Comparison of ENCODE assay signal across 2 cellular contexts in genomic region chr17:36741019-36741902, GRCh38.
TF ChIP-seq lines count a peak whose summit lies in the region.

No MANE protein-coding gene starts in this region.

TF ChIP-seq in HEK293, 187 proteins besides CTCF, POLR2A, EP300 and RAD21 (continued from another document and continues in another):
- peak; percentile 99 for TF ChIP-seq ZFHX2 (tag by site-specific recombination; conservative IDR thresholded peaks at IDR 0.05)
- no peak for TF ChIP-seq ZNF169 (tag by site-specific recombination; IDR thresholded peaks at IDR 0.05)
- no peak for TF ChIP-seq ZBTB11 (tag by site-specific recombination; conservative IDR thresholded peaks at IDR 0.05; ENCODE audit: low read depth)
- TF ChIP-seq ZNF18 (tag by site-specific recombination; IDR thresholded peaks at IDR 0.05), result no peak; the same call in 1 of the 2 replicates
- no peak for TF ChIP-seq ZNF26 (tag by site-specific recombination; IDR thresholded peaks at IDR 0.05)
- no peak; the same call in 1 of the 2 replicates for TF ChIP-seq ZNF16 (tag by site-specific recombination; IDR thresholded peaks at IDR 0.05; ENCODE audit: low read depth)
- TF ChIP-seq TCF7L2 (IDR thresholded peaks at IDR 0.05; ENCODE audit: borderline replicate concordance, low read depth, low read length), result no peak
- TF ChIP-seq MYNN (tag by site-specific recombination; IDR thresholded peaks at IDR 0.05; ENCODE audit: borderline replicate concordance), result no peak
- TF ChIP-seq INSM2 (tag by site-specific recombination; IDR thresholded peaks at IDR 0.05), result no peak
- TF ChIP-seq ZNF580 (tag by site-specific recombination; IDR thresholded peaks at IDR 0.05), result no peak
- TF ChIP-seq KLF16 (tag by site-specific recombination; IDR thresholded peaks at IDR 0.05), result no peak
- TF ChIP-seq ZNF155 (tag by site-specific recombination; IDR thresholded peaks at IDR 0.05), result no peak
- TF ChIP-seq YY2 (tag by site-specific recombination; IDR thresholded peaks at IDR 0.05), result peak; percentile 37; the same call in 1 of the 2 replicates
- 0 out of 2 replicates have a peak, but pooled peaks have one; percentile 16 for TF ChIP-seq ZBTB20 (tag by site-specific recombination; IDR thresholded peaks at IDR 0.05)
- no peak for TF ChIP-seq ZNF792 (tag by site-specific recombination; IDR thresholded peaks at IDR 0.05)
- TF ChIP-seq ZNF747 (tag by site-specific recombination; IDR thresholded peaks at IDR 0.05), result no peak
- no peak for TF ChIP-seq HOXD13 (CRISPR knock-in tag; IDR thresholded peaks at IDR 0.05; ENCODE audit: borderline replicate concordance)
- TF ChIP-seq ZNF324 (tag by site-specific recombination; IDR thresholded peaks at IDR 0.05), result no peak
- TF ChIP-seq GLIS1 (tag by site-specific recombination; IDR thresholded peaks at IDR 0.05), result no peak
- TF ChIP-seq ZBTB21 (tag by site-specific recombination; IDR thresholded peaks at IDR 0.05), result no peak
- TF ChIP-seq BCL11A (tag by site-specific recombination; IDR thresholded peaks at IDR 0.05; ENCODE audit: low read depth), result no peak
- no peak for TF ChIP-seq ZSCAN30 (tag by site-specific recombination; IDR thresholded peaks at IDR 0.05)

TF ChIP-seq in K562, 482 proteins besides CTCF, POLR2A, EP300 and RAD21 (continued from another document):
- TF ChIP-seq ZNF740 (CRISPR knock-in tag; IDR thresholded peaks at IDR 0.05) (no peak), ZNF740 (tag; IDR thresholded peaks at IDR 0.05) (no peak), ATF6 (CRISPR knock-in tag; IDR thresholded peaks at IDR 0.05) (no peak), ELF4 (CRISPR knock-in tag; IDR thresholded peaks at IDR 0.05) (peak; percentile 31; the same call in 1 of the 2 replicates), ZBTB43 (CRISPR knock-in tag; IDR thresholded peaks at IDR 0.05) (peak; percentile 81; the same call in 1 of the 2 replicates), FOXA1 (IDR thresholded peaks at IDR 0.05; ENCODE audit: borderline replicate concordance) (no peak), CREB3L1 (IDR thresholded peaks at IDR 0.05; ENCODE audit: borderline replicate concordance, low read depth) (no peak), ZNF695 (CRISPR knock-in tag; IDR thresholded peaks at IDR 0.05) (no peak)
